Comparison of ENCODE assay signal across 3 cellular contexts in genomic region chr9:3743901-3744413, GRCh38.
TF ChIP-seq lines count a peak whose summit lies in the region.

No MANE protein-coding gene starts in this region.

TF ChIP-seq in A549, 52 proteins besides CTCF, POLR2A, EP300 and RAD21 (continued from another document):
- no peak for TF ChIP-seq ATOH8 (CRISPR knock-in tag; IDR thresholded peaks at IDR 0.05; ENCODE audit: low read depth)
- TF ChIP-seq RFX5 (IDR thresholded peaks at IDR 0.05), result no peak
- no peak for TF ChIP-seq RCOR1 (IDR thresholded peaks at IDR 0.05; ENCODE audit: low read depth, low read length)
- no peak for TF ChIP-seq HOXA7 (CRISPR knock-in tag; IDR thresholded peaks at IDR 0.05)
- no peak for TF ChIP-seq FOSB (CRISPR knock-in tag; IDR thresholded peaks at IDR 0.05)
- no peak for TF ChIP-seq CBX8 (IDR thresholded peaks at IDR 0.05)
- TF ChIP-seq NPAS2 (CRISPR knock-in tag; IDR thresholded peaks at IDR 0.05; ENCODE audit: borderline replicate concordance), result no peak
- TF ChIP-seq NR3C1 (IDR thresholded peaks at IDR 0.05), result no peak
- TF ChIP-seq CHD4 (IDR thresholded peaks at IDR 0.05; ENCODE audit: borderline replicate concordance), result no peak

TF ChIP-seq in IMR-90, 13 proteins besides CTCF, POLR2A, EP300 and RAD21 (continued from another document):
- TF ChIP-seq RFX5 (IDR thresholded peaks at IDR 0.05; ENCODE audit: low read depth, low read length) (no peak), CEBPB (IDR thresholded peaks at IDR 0.05; ENCODE audit: low read depth, low read length) (no peak), MAZ (IDR thresholded peaks at IDR 0.05; ENCODE audit: borderline replicate concordance, low read depth, low read length) (no peak), BHLHE40 (IDR thresholded peaks at IDR 0.05; ENCODE audit: low read depth, low read length) (no peak), MAFK (IDR thresholded peaks at IDR 0.05; ENCODE audit: low read depth, low read length) (no peak), FOS (IDR thresholded peaks at IDR 0.05; ENCODE audit: low read depth, low read length) (no peak), SMC3 (IDR thresholded peaks at IDR 0.05; ENCODE audit: low read depth, low read length) (no peak), CHD1 (IDR thresholded peaks at IDR 0.05; ENCODE audit: low read depth, low read length) (no peak), NFE2L2 (IDR thresholded peaks at IDR 0.05; ENCODE audit: low read depth, low read length) (no peak)
- TF ChIP-seq, protein P1, sequence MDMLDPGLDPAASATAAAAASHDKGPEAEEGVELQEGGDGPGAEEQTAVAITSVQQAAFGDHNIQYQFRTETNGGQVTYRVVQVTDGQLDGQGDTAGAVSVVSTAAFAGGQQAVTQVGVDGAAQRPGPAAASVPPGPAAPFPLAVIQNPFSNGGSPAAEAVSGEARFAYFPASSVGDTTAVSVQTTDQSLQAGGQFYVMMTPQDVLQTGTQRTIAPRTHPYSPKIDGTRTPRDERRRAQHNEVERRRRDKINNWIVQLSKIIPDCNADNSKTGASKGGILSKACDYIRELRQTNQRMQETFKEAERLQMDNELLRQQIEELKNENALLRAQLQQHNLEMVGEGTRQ (IDR thresholded peaks at IDR 0.05; ENCODE audit: low read depth, low read length), result no peak

TF ChIP-seq in SK-N-SH, 30 proteins besides CTCF, POLR2A, EP300 and RAD21 (continued from another document):
- TF ChIP-seq GATA2 (CRISPR knock-in tag; IDR thresholded peaks at IDR 0.05), result peak; percentile 60; the same call in 1 of the 2 replicates
- TF ChIP-seq RCOR1 (IDR thresholded peaks at IDR 0.05; ENCODE audit: low read length), result 0 out of 2 replicates have a peak, but pooled peaks have one; percentile 39
- TF ChIP-seq JUND (IDR thresholded peaks at IDR 0.05), result no peak
- TF ChIP-seq, protein P2, sequence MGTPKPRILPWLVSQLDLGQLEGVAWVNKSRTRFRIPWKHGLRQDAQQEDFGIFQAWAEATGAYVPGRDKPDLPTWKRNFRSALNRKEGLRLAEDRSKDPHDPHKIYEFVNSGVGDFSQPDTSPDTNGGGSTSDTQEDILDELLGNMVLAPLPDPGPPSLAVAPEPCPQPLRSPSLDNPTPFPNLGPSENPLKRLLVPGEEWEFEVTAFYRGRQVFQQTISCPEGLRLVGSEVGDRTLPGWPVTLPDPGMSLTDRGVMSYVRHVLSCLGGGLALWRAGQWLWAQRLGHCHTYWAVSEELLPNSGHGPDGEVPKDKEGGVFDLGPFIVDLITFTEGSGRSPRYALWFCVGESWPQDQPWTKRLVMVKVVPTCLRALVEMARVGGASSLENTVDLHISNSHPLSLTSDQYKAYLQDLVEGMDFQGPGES (IDR thresholded peaks at IDR 0.05; ENCODE audit: low read depth, low read length), result no peak
- no peak for TF ChIP-seq TEAD4 (IDR thresholded peaks at IDR 0.05; ENCODE audit: borderline replicate concordance, insufficient read depth)
- no peak for TF ChIP-seq NFIC (IDR thresholded peaks at IDR 0.05; ENCODE audit: borderline replicate concordance)
